Comparison of ENCODE assay signal across 8 cellular contexts in the genomic region with DNA sequence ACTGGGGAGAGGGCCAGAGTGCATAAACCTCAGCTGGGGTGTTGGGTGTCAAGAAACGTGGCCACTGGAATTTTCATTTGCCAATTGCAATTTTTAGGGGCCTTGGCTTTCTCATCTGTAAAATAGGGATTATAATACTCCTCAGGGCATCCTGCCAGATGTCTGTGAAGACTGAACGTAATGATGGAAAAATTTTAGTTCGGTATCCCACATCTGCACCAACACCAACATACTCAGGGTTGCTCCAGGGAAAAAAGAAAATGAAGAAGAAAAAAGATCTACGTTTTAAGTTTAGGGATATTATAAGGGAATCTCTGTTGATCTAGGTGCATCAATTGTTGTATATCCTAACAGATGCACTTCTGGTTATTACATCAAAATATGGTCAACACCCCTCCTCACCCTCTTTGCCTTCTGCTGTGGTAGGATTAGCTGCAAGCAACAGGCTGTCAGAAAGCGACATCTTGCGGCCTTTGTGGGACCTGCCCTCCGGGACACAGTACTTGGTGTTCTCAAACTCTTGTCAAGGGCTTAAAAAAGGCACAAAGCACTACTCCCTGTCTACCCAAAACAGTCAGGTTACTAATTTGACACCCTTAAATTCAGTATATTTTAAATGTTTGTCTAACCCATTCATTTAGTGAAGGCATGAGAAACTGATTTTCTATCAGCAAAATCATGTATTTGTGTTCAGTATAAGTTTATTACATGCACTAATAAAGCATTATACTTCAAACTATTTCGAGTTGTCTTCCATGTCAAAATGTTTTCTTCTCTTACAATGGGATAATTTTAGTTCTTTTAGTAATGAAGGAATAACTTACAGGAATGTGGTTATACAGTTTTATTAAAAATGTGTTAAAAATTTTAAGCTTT. TPM values are rescaled to one million over a fixed set of nuclear protein-coding genes. Genes with fewer than 3 reads are reported as not detected.
DNase-seq lines count a peak whose midpoint lies in the region; ATAC-seq and TF ChIP-seq lines count a peak whose summit lies in the region.

No MANE protein-coding gene starts in this region.

- H3K36me3 Mint-ChIP-seq in activated T-helper 1 cell treated with anti-CD3 and anti-CD28 coated beads, Interleukin-12 subunit alpha, Interleukin-12 subunit beta, Interleukin-2, Interleukin-4 antibody, amounts not matched to agents 30 ng/mL and 10 ng/mL and 1 ng/mL, durations not matched to agents 14 hours and 24 hours and 36 hours (ENCODE audit: low read depth), result no peaks in the 10 kb centered on the region

- no peaks in the 10 kb centered on the region for H3K9me3 Mint-ChIP-seq in activated T-helper 1 cell treated with anti-CD3 and anti-CD28 coated beads, Interleukin-12 subunit alpha, Interleukin-12 subunit beta, Interleukin-2, Interleukin-4 antibody, amounts not matched to agents 30 ng/mL and 10 ng/mL and 1 ng/mL, durations not matched to agents 14 hours and 24 hours and 36 hours

- no peak overlapping the region for H3K4me3 Mint-ChIP-seq in activated T-helper 1 cell treated with anti-CD3 and anti-CD28 coated beads, Interleukin-12 subunit alpha, Interleukin-12 subunit beta, Interleukin-2, Interleukin-4 antibody, amounts not matched to agents 30 ng/mL and 10 ng/mL and 1 ng/mL, durations not matched to agents 14 hours and 24 hours and 36 hours

- no peaks in the 10 kb centered on the region for H3K4me1 Mint-ChIP-seq in activated T-helper 1 cell treated with anti-CD3 and anti-CD28 coated beads, Interleukin-12 subunit alpha, Interleukin-12 subunit beta, Interleukin-2, Interleukin-4 antibody, amounts not matched to agents 30 ng/mL and 10 ng/mL and 1 ng/mL, durations not matched to agents 14 hours and 24 hours and 36 hours (ENCODE audit: low read depth)

- TF ChIP-seq CTCF in LNCaP clone FGC (IDR thresholded peaks at IDR 0.05; ENCODE audit: control insufficient read depth, extremely low read depth, insufficient read depth) (peak; percentile 99), foreskin fibroblast (IDR thresholded peaks at IDR 0.05; ENCODE audit: low read depth, low read length) (peak; percentile 97)

- peaks cover 9% of the 10 kb centered on the region for H3K27me3 Mint-ChIP-seq in activated T-helper 1 cell treated with anti-CD3 and anti-CD28 coated beads, Interleukin-12 subunit alpha, Interleukin-12 subunit beta, Interleukin-2, Interleukin-4 antibody, amounts not matched to agents 30 ng/mL and 10 ng/mL and 1 ng/mL, durations not matched to agents 14 hours and 24 hours and 36 hours (ENCODE audit: insufficient read depth)

- peak; percentile 60 for ATAC-seq in GM21576 (IDR thresholded peaks at IDR 0.05; ENCODE audit: unreplicated experiment)

- no peak overlapping the region for H3K27ac Mint-ChIP-seq in activated T-helper 1 cell treated with anti-CD3 and anti-CD28 coated beads, Interleukin-12 subunit alpha, Interleukin-12 subunit beta, Interleukin-2, Interleukin-4 antibody, amounts not matched to agents 30 ng/mL and 10 ng/mL and 1 ng/mL, durations not matched to agents 14 hours and 24 hours and 36 hours

- DNase-seq in COLO829 (ENCODE audit: low spot score) (peak; percentile 77), LNCaP clone FGC (ENCODE audit: low read depth) (peak; percentile 52), RPMI7951 (ENCODE audit: low read depth) (peak; percentile 73), foreskin fibroblast (peak; percentile 72 to 91), nucleus accumbens (lab: John Stamatoyannopoulos, UW) (peak in 53 of 56 donors; percentile 2 to 89 (median 51)), superior temporal gyrus (ENCODE audit: extremely low spot score) (peak; percentile 89)
- peak; percentile 72 for DNase-seq in activated T-helper 1 cell treated with anti-CD3 and anti-CD28 coated beads, Interleukin-12 subunit alpha, Interleukin-12 subunit beta, Interleukin-2, Interleukin-4 antibody, amounts not matched to agents 30 ng/mL and 10 ng/mL and 1 ng/mL, durations not matched to agents 14 hours and 24 hours and 36 hours (ENCODE audit: low spot score)

- intact Hi-C loops in activated T-helper 1 cell treated with anti-CD3 and anti-CD28 coated beads, Interleukin-12 subunit alpha, Interleukin-12 subunit beta, Interleukin-2, Interleukin-4 antibody, amounts not matched to agents 30 ng/mL and 10 ng/mL and 1 ng/mL, durations not matched to agents 14 hours and 24 hours and 36 hours (cut with micrococcal nuclease), result loop anchor here (1.0 to 5.0 kb wide), 5 partner anchors 58 to 551 kb away; no protein-coding TSS in a partner anchor

- H3K4me3 ChIP-seq in LNCaP clone FGC (ENCODE audit: low read depth, low read length), result no peak overlapping the region
- no peak overlapping the region for H3K4me3 ChIP-seq in foreskin fibroblast (ENCODE audit: low read depth in 1 of 2, low read length in 2 of 2)

RNA-seq across cellular contexts. Expression of a gene that starts 8.3 kb away (rescaled TPM):
- total RNA-seq in RPMI7951 (2014; rRNA removed; shearing (Covaris generic)), result 1.7 and 2.4 TPM in 2 replicates
- total RNA-seq in activated T-helper 1 cell treated with anti-CD3 and anti-CD28 coated beads, Interleukin-12 subunit alpha, Interleukin-12 subunit beta, Interleukin-2, Interleukin-4 antibody, amounts not matched to agents 30 ng/mL and 10 ng/mL and 1 ng/mL, durations not matched to agents 14 hours and 24 hours and 36 hours, result 1.8 and 2.2 TPM in 2 replicates
